ENCODE assay signal across 9 cellular contexts in genomic region chr16:27721548-27722265, GRCh38.
A peak's percentile ranks its signal among the peaks of the same experiment; 100 is the strongest.
DNase-seq lines count a peak whose midpoint lies in the region; ATAC-seq, FAIRE-seq and TF ChIP-seq lines count a peak whose summit lies in the region.
"Had no signal": no experiment of that assay in that cellular context is flagged by ENCODE, and none has a peak within 500 bp of the region (broad histone marks: within the 10 kb centered on the region; RNA-seq: fewer than 3 reads in every experiment).

No MANE protein-coding gene starts in this region.

- no peak overlapping the region for H2AFZ ChIP-seq in K562 (ENCODE audit: low read depth, low read length)
- no peak overlapping the region for H2AFZ ChIP-seq in hepatocyte

- TF ChIP-seq RAD21 in K562 (CRISPR knock-in tag; conservative IDR thresholded peaks at IDR 0.05 in 1 of 2, IDR thresholded peaks at IDR 0.05 in 1 of 2) = no peak

- no peak for TF ChIP-seq POLR2A in K562 (conservative IDR thresholded peaks at IDR 0.05)
- no peak for TF ChIP-seq POLR2A in spleen (IDR thresholded peaks at IDR 0.05)

- DNase-seq in GM10266 (ENCODE audit: extremely low spot score) = peak; percentile 27
- DNase-seq in K562 (ENCODE audit: extremely low read depth in 1 of 4, low spot score in 3 of 4) = peak in 1 of 4 experiments; percentile 22
- peak; percentile 58 for DNase-seq in hepatocyte (ENCODE audit: low spot score)
- no peak for DNase-seq in spleen
- DNase-seq in EL = no peak

- POLR2A ChIA-PET in K562 (lab: Yijun Ruan, JAX) = no interaction called here

- H3K9me2 ChIP-seq in hepatocyte (replicated peaks; ENCODE audit: insufficient read depth) = no peaks in the 10 kb centered on the region

- no peaks in the 10 kb centered on the region for H3K9me1 ChIP-seq in K562 (ENCODE audit: control insufficient read depth, insufficient read depth, low read length)

- H3K79me2 ChIP-seq in K562 (ENCODE audit: control insufficient read depth, insufficient read depth, low read length) (no peaks in the 10 kb centered on the region), hepatocyte (no peaks in the 10 kb centered on the region)

- H3K27me3 ChIP-seq in K562 (ENCODE audit: control insufficient read depth in 2 of 2, insufficient read depth in 2 of 2, low read length in 2 of 2) = no peaks in the 10 kb centered on the region
- no peaks in the 10 kb centered on the region for H3K27me3 ChIP-seq in hepatocyte
- no peaks in the 10 kb centered on the region for H3K27me3 ChIP-seq in spleen (replicated peaks in 1 of 7)

- H3K36me3 ChIP-seq in K562 (ENCODE audit: control insufficient read depth, insufficient read depth, low read length) = no peaks in the 10 kb centered on the region
- no peaks in the 10 kb centered on the region for H3K36me3 ChIP-seq in hepatocyte (replicated peaks; ENCODE audit: insufficient read depth, low read depth)
- peaks cover 0 to 76% (median 6%) of the 10 kb centered on the region in 6 donors for H3K36me3 ChIP-seq in spleen

- no peak for TF ChIP-seq EP300 in K562 (IDR thresholded peaks at IDR 0.05; ENCODE audit: low read length)

- H3K9ac ChIP-seq in K562 (ENCODE audit: insufficient read depth in 1 of 2, low read depth in 2 of 2, low read length in 2 of 2) = no peak overlapping the region

- FAIRE-seq in K562 (lab: Jason Lieb, UNC) = peak; percentile 35
- FAIRE-seq: endometrium had no signal

- no peak overlapping the region for H3K27ac ChIP-seq in K562 (ENCODE audit: extremely low read depth, low read depth, low read length)
- peak overlapping the region; percentile 75 for H3K27ac ChIP-seq in hepatocyte
- peak overlapping the region in 5 of 8 donors; percentile 57 to 76 (median 70) for H3K27ac ChIP-seq in spleen

- intact Hi-C loops in K562 (cut with micrococcal nuclease) (no loop called here), spleen (cut with DNase I; ENCODE audit: low total_unique reads) (no loop called here)

- no peak overlapping the region for H3K4me2 ChIP-seq in K562 (ENCODE audit: insufficient read depth, low read length)
- H3K4me2 ChIP-seq in hepatocyte = peak overlapping the region; percentile 25

- 56% methylated on average over 9 of the region's 10 CpGs for WGBS in K562 (ENCODE audit: insufficient coverage, low coverage, missing lambda C conversion rate)
- WGBS in hepatocyte (ENCODE audit: low lambda C conversion rate, missing lambda C conversion rate) = 52% methylated on average over 10 of the region's 10 CpGs
- WGBS in spleen, 5 donors = 68 to 87% (median 78%) methylated on average over 10 of the region's 10 CpGs

- H3K9me3 ChIP-seq in K562 (replicated peaks; ENCODE audit: control insufficient read depth, insufficient read depth, low read depth, low read length) = no peaks in the 10 kb centered on the region
- no peaks in the 10 kb centered on the region for H3K9me3 ChIP-seq in hepatocyte (ENCODE audit: low read depth)
- no peaks in the 10 kb centered on the region for H3K9me3 ChIP-seq in spleen

- in situ Hi-C loops in K562 (cut with MboI) = no loop called here

- CTCF ChIA-PET in K562 (lab: Yijun Ruan, JAX; ENCODE audit: low intra/inter-chr PET ratio) = no interaction called here

- BruUV-seq in K562 (replicated peaks; lab: Mats Ljungman, UMichigan) = no TSS peak

- H3K4me1 ChIP-seq in K562 (replicated peaks in 1 of 2; ENCODE audit: control insufficient read depth in 2 of 2, insufficient read depth in 2 of 2, low read length in 2 of 2) (no peaks in the 10 kb centered on the region; a peak in 2 of 5 replicates), hepatocyte (ENCODE audit: insufficient read depth) (peaks cover 45% of the 10 kb centered on the region), spleen (peaks cover 0 to 23% (median 0%) of the 10 kb centered on the region in 6 donors)

- ATAC-seq in K562 = peak; percentile 31; the same call in 2 of the 3 replicates
- no peak for ATAC-seq in HG03520 (IDR thresholded peaks at IDR 0.05; ENCODE audit: unreplicated experiment)
- ATAC-seq in GM18909 (IDR thresholded peaks at IDR 0.05; ENCODE audit: poor library complexity, unreplicated experiment) = no peak
- no peak for ATAC-seq in GM21390 (IDR thresholded peaks at IDR 0.05; ENCODE audit: unreplicated experiment)

- TF ChIP-seq CTCF in GM10266 (IDR thresholded peaks at IDR 0.05; ENCODE audit: control insufficient read depth, insufficient read depth, low read depth, missing control alignments) (no peak), K562 (IDR thresholded peaks at IDR 0.05 in 2 of 3, conservative IDR thresholded peaks at IDR 0.05 in 1 of 3; ENCODE audit: insufficient read depth in 2 of 3, low read depth in 1 of 3, low read length in 3 of 3) (no peak), hepatocyte (IDR thresholded peaks at IDR 0.05; ENCODE audit: poor library complexity) (no peak), spleen (IDR thresholded peaks at IDR 0.05 in 8 of 11, conservative IDR thresholded peaks at IDR 0.05 in 3 of 11) (no peak)

- H4K20me1 ChIP-seq in K562 (replicated peaks; ENCODE audit: control insufficient read depth, insufficient read depth, low read length) (no peaks in the 10 kb centered on the region), hepatocyte (ENCODE audit: insufficient read depth, poor library complexity, severe bottlenecking) (no peaks in the 10 kb centered on the region)

- H3K4me3 ChIP-seq in K562 (no peak overlapping the region), hepatocyte (no peak overlapping the region), spleen (no peak overlapping the region)

TF ChIP-seq in K562, 482 proteins besides CTCF, POLR2A, EP300 and RAD21:
- TF ChIP-seq NFIC (IDR thresholded peaks at IDR 0.05) = no peak
- TF ChIP-seq ZNF12 (CRISPR knock-in tag; IDR thresholded peaks at IDR 0.05) = peak; percentile 55; the same call in 1 of the 2 replicates

Comparison
In these comparisons a context has a peak if more than half of its experiments do, and no peak if none do; other contexts are left out.
1. DNase-seq: peak in GM10266 (single experiment) and hepatocyte (single experiment); none in spleen (single experiment) and EL (single experiment).